ENCODE assay signal across 10 cellular contexts in genomic region chr11:8354622-8355417, GRCh38.
DNase-seq lines count a peak whose midpoint lies in the region; ATAC-seq, FAIRE-seq and TF ChIP-seq lines count a peak whose summit lies in the region.
"Had no signal": no experiment of that assay in that cellular context is flagged by ENCODE, and none has a peak within 500 bp of the region (broad histone marks: within the 10 kb centered on the region; RNA-seq: fewer than 3 reads in every experiment).

No MANE protein-coding gene starts in this region.

- H3K23ac ChIP-seq in H1 (ENCODE audit: insufficient read length): no peak overlapping the region

- H3K4ac ChIP-seq in H1 (replicated peaks; ENCODE audit: insufficient read length, low read depth, low read length): no peak overlapping the region

- H3K4me2 ChIP-seq in H1 (ENCODE audit: insufficient read depth in 1 of 2, low read depth in 2 of 2, low read length in 2 of 2): no peak overlapping the region

- H2BK5ac ChIP-seq in H1 (ENCODE audit: low read depth, low read length): no peak overlapping the region

- TF ChIP-seq POLR2A in H1 (IDR thresholded peaks at IDR 0.05; ENCODE audit: control extremely low read depth in 1 of 2, low read depth in 2 of 2, low read length in 2 of 2): no peak

- H2AK5ac ChIP-seq in H1 (ENCODE audit: low read depth, low read length): no peak overlapping the region

- no peaks in the 10 kb centered on the region; a peak in 2 of 7 replicates for H3K27me3 ChIP-seq in H1 (replicated peaks in 1 of 4; ENCODE audit: control insufficient read depth in 3 of 4, extremely low read depth in 1 of 4, insufficient read depth in 3 of 4, low read length in 3 of 4)

- no peak overlapping the region for H2BK12ac ChIP-seq in H1 (ENCODE audit: low read depth, low read length)

- no peak overlapping the region for H3K27ac Mint-ChIP-seq in T-helper 17 cell
- H3K27ac Mint-ChIP-seq: activated naive CD4-positive, alpha-beta T cell treated with anti-CD3 and anti-CD28 coated beads for 36 hours had no signal

- H3K27me3 Mint-ChIP-seq in T-helper 17 cell: peaks cover 58% of the 10 kb centered on the region

- no peak overlapping the region for H2BK120ac ChIP-seq in H1 (replicated peaks; ENCODE audit: low read depth, low read length)

- H3K36me3 ChIP-seq in H1 (ENCODE audit: control insufficient read depth in 2 of 4, insufficient read depth in 4 of 4, low read length in 3 of 4): no peaks in the 10 kb centered on the region
- H3K36me3 ChIP-seq: thoracic aorta had no signal

- no peak for TF ChIP-seq CTCF in H1 (IDR thresholded peaks at IDR 0.05; ENCODE audit: control extremely low read depth in 1 of 3, insufficient read depth in 1 of 3, low read depth in 1 of 3, low read length in 3 of 3)

- H3K56ac ChIP-seq in H1 (replicated peaks; ENCODE audit: insufficient read length, low read depth, low read length): no peak overlapping the region

- no peak overlapping the region for H2AFZ ChIP-seq in H1 (ENCODE audit: low read length)

- H3K27ac ChIP-seq in H1 (ENCODE audit: low read depth, low read length): no peak overlapping the region
- H3K27ac ChIP-seq: thoracic aorta had no signal

- no peak overlapping the region for H2BK15ac ChIP-seq in H1 (ENCODE audit: low read length)

- POLR2A ChIA-PET in H1 (lab: Charles Lee; ENCODE audit: partially characterized antibody): interaction anchor here (0.8 kb wide), 1 partner anchor 11 kb away, joined by 3 read pairs; no protein-coding TSS in a partner anchor

- no peaks in the 10 kb centered on the region for H3K79me2 ChIP-seq in H1 (ENCODE audit: control insufficient read depth in 1 of 2, insufficient read depth in 2 of 2, low read length in 2 of 2)

- H2BK20ac ChIP-seq in H1 (ENCODE audit: low read length): no peak overlapping the region

- no peaks in the 10 kb centered on the region for H4K20me1 ChIP-seq in H1 (replicated peaks in 1 of 2; ENCODE audit: control insufficient read depth in 1 of 2, insufficient read depth in 2 of 2, low read length in 2 of 2)

- peak overlapping the region; percentile 8; the same call in 1 of the 2 replicates for H4K8ac ChIP-seq in H1 (ENCODE audit: extremely low read depth, insufficient read depth, low read length)

- ATAC-seq in HG02852 (IDR thresholded peaks at IDR 0.05; ENCODE audit: unreplicated experiment): no peak
- no peak for ATAC-seq in HG03378 (IDR thresholded peaks at IDR 0.05; ENCODE audit: unreplicated experiment)
- ATAC-seq in T-helper 17 cell: no peak
- no peak for ATAC-seq in HG02884 (IDR thresholded peaks at IDR 0.05; ENCODE audit: unreplicated experiment)

- no peak overlapping the region for H4K91ac ChIP-seq in H1 (replicated peaks; ENCODE audit: insufficient read length, low read length)

- H3K23me2 ChIP-seq in H1 (ENCODE audit: low read depth, low read length): no peaks in the 10 kb centered on the region

- no peaks in the 10 kb centered on the region; the same call in 1 of the 2 replicates for H3K79me1 ChIP-seq in H1 (ENCODE audit: low read depth, low read length)

- CTCF ChIA-PET in H1 (lab: Charles Lee; ENCODE audit: partially characterized antibody): interaction anchor here (0.6 to 10.3 kb wide), 25 partner anchors 10 to 295 kb away, joined by 3 to 95 read pairs (median 3); no protein-coding TSS in a partner anchor

- H3K4me3 ChIP-seq in H1 (ENCODE audit: extremely low read depth in 1 of 4, insufficient read depth in 2 of 4, low read depth in 3 of 4, low read length in 4 of 4): no peak overlapping the region
- H3K4me3 ChIP-seq: thoracic aorta had no signal

- 88% methylated on average over 16 of the region's 16 CpGs; no CpG with 5 or more reads in 1 of the 2 experiments for WGBS in H1 (ENCODE audit: extremely low coverage in 1 of 2, insufficient coverage in 1 of 2, insufficient read length in 1 of 2, insufficient replicate concordance in 2 of 2, low coverage in 1 of 2, low lambda C conversion rate in 2 of 2, missing lambda C conversion rate in 1 of 2), 2 experiments

- peak; percentile 18 for DNase-seq in GM19240 (ENCODE audit: insufficient read length, low spot score)
- peak; percentile 100 for DNase-seq in NCI-H69 (lab: John Stamatoyannopoulos, UW)
- DNase-seq in H1 (ENCODE audit: low read depth in 1 of 2, low spot score in 2 of 2): no peak
- DNase-seq in putamen (ENCODE audit: low spot score): peak; percentile 19
- DNase-seq in T-helper 17 cell: no peak
- DNase-seq: activated naive CD4-positive, alpha-beta T cell treated with anti-CD3 and anti-CD28 coated beads for 36 hours had no signal

- no peaks in the 10 kb centered on the region; a peak in 2 of 7 replicates for H3K4me1 ChIP-seq in H1 (replicated peaks in 1 of 4; ENCODE audit: control insufficient read depth in 3 of 4, insufficient read depth in 4 of 4, low read length in 3 of 4)

- no peak overlapping the region for H3K4me3 Mint-ChIP-seq in T-helper 17 cell
- H3K4me3 Mint-ChIP-seq: activated naive CD4-positive, alpha-beta T cell treated with anti-CD3 and anti-CD28 coated beads for 36 hours had no signal

- no peak for TF ChIP-seq RAD21 in H1 (IDR thresholded peaks at IDR 0.05 in 1 of 2, conservative IDR thresholded peaks at IDR 0.05 in 1 of 2; ENCODE audit: low read depth in 2 of 2, low read length in 2 of 2)

- FAIRE-seq in H1 (lab: Jason Lieb, UNC): no peak

- TF ChIP-seq EP300 in H1 (IDR thresholded peaks at IDR 0.05; ENCODE audit: borderline replicate concordance in 1 of 2, low read depth in 2 of 2, low read length in 2 of 2): no peak

- H3K4me1 Mint-ChIP-seq in T-helper 17 cell: peaks cover 7% of the 10 kb centered on the region

- no peak overlapping the region for H3K9ac ChIP-seq in H1 (replicated peaks in 1 of 4; ENCODE audit: extremely low read depth in 1 of 4, low read depth in 3 of 4, low read length in 3 of 4)

- H3K9me3 ChIP-seq in H1 (ENCODE audit: insufficient read depth in 2 of 2, low read depth in 1 of 2, low read length in 1 of 2) (no peaks in the 10 kb centered on the region), T-helper 17 cell (ENCODE audit: control insufficient read depth, low read length, poor library complexity, severe bottlenecking) (no peaks in the 10 kb centered on the region)
- H3K9me3 ChIP-seq: thoracic aorta had no signal

- H3K36me3 Mint-ChIP-seq in T-helper 17 cell (ENCODE audit: low read depth): peaks cover under 1% of the 10 kb centered on the region

- no peak overlapping the region for H3K18ac ChIP-seq in H1 (ENCODE audit: extremely low read depth, low read length)

- H3K14ac ChIP-seq in H1 (ENCODE audit: insufficient read length): no peak overlapping the region

- no peak overlapping the region for H4K5ac ChIP-seq in H1 (ENCODE audit: insufficient read length, low read depth, low read length)

TF ChIP-seq in H1, 55 proteins besides CTCF, POLR2A, EP300 and RAD21:
- TF ChIP-seq NRF1 (IDR thresholded peaks at IDR 0.05; ENCODE audit: low read depth, low read length): no peak
- no peak for TF ChIP-seq YY1 (IDR thresholded peaks at IDR 0.05; ENCODE audit: low read depth, low read length)

Comparison
In these comparisons a context has a peak if more than half of its experiments do, and no peak if none do; other contexts are left out.
1. DNase-seq: peak in GM19240 (single experiment), NCI-H69 (single experiment) and putamen (single experiment); none in H1 (0 of 2) and T-helper 17 cell (0 of 3).